17 cellular contexts compared by ENCODE assay signal in the genomic region with DNA sequence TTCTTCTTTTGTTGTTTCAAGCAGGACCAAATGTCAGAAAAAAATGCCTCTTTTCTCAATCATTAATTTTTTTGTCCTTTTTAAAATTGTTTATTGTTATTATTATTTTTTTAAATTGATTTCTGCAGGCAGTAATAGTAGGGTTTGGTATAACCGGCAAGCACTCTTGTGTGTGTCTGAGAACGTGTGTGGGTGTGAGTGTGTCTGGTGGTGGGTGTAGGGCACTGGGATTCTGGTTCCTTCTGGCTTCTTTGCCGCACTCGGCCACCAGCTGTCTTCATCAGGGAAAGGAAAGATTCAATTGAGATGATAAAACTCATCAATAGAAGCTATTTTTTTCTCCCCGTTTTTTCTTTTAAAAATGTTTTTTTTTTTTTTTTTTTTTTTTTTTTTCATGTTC. TPM values are rescaled to one million over a fixed set of nuclear protein-coding genes. Genes with fewer than 3 reads are reported as not detected.
DNase-seq lines count a peak whose midpoint lies in the region; ATAC-seq, FAIRE-seq and TF ChIP-seq lines count a peak whose summit lies in the region.
"Had no signal": no experiment of that assay in that cellular context is flagged by ENCODE, and none has a peak within 500 bp of the region (broad histone marks: within the 10 kb centered on the region; RNA-seq: fewer than 3 reads in every experiment).

No MANE protein-coding gene starts in this region.

- no peaks in the 10 kb centered on the region for H3K4me1 ChIP-seq in naive thymus-derived CD4-positive, alpha-beta T cell (ENCODE audit: control insufficient read depth in 2 of 2, insufficient read depth in 2 of 2, low read length in 2 of 2)
- H3K4me1 ChIP-seq in left lung: peaks cover 0 to 22% of the 10 kb centered on the region in 2 donors
- H3K4me1 ChIP-seq: psoas muscle had no signal

- intact Hi-C loops in naive thymus-derived CD4-positive, alpha-beta T cell (cut with micrococcal nuclease): no loop called here
- intact Hi-C loops in left lung (cut with DNase I): no loop called here

- in situ Hi-C loops in GM13977 (cut with MboI; ENCODE audit: low pct_unique_long_range_greater_than_20kb, low sequenced_read_pairs, unreplicated experiment): loop anchor here (10.0 kb wide), 1 partner anchor 48 kb away; no protein-coding TSS in a partner anchor

- peak overlapping the region; percentile 70 for H3K27ac Mint-ChIP-seq in T-helper 2 cell treated with Interferon-gamma antibody and Interleukin-4, amounts not matched to agents 5 μg/mL and 100 μg/mL, for 36 hours
- no peak overlapping the region for H3K27ac Mint-ChIP-seq in activated CD4-positive, alpha-beta memory T cell treated with anti-CD3 and anti-CD28 coated beads, Interleukin-2, amount 10 ng/mL, durations not matched to agents 7 days and 5 days
- peak overlapping the region in 6 of 9 donors; percentile 29 to 87 (median 74) for H3K27ac Mint-ChIP-seq in naive thymus-derived CD4-positive, alpha-beta T cell
- H3K27ac Mint-ChIP-seq: stimulated activated effector memory CD8-positive, alpha-beta T cell treated with anti-CD3 and anti-CD28 coated beads, Interleukin-12 subunit alpha, Interleukin-12 subunit beta, amount 100 ng/mL, for 72 hours had no signal

- TF ChIP-seq CTCF in GM13977 (IDR thresholded peaks at IDR 0.05; ENCODE audit: extremely low read depth, insufficient read depth, missing control alignments) (no peak), left lung (IDR thresholded peaks at IDR 0.05) (no peak)

- H3K36me3 ChIP-seq in naive thymus-derived CD4-positive, alpha-beta T cell (ENCODE audit: control insufficient read depth in 2 of 3, insufficient read depth in 3 of 3, low read length in 3 of 3): no peaks in the 10 kb centered on the region
- no peaks in the 10 kb centered on the region for H3K36me3 ChIP-seq in left lung
- H3K36me3 ChIP-seq: tibial nerve had no signal

- H3K4me3 ChIP-seq in naive thymus-derived CD4-positive, alpha-beta T cell (ENCODE audit: low read length): no peak overlapping the region
- H3K4me3 ChIP-seq in left lung: no peak overlapping the region

- no peaks in the 10 kb centered on the region for H3K36me3 Mint-ChIP-seq in T-helper 2 cell treated with Interferon-gamma antibody and Interleukin-4, amounts not matched to agents 5 μg/mL and 100 μg/mL, for 36 hours (ENCODE audit: low read depth)
- H3K36me3 Mint-ChIP-seq in activated CD4-positive, alpha-beta memory T cell treated with anti-CD3 and anti-CD28 coated beads, Interleukin-2, amount 10 ng/mL, durations not matched to agents 7 days and 5 days (ENCODE audit: low read depth): peaks cover 3% of the 10 kb centered on the region
- no peaks in the 10 kb centered on the region for H3K36me3 Mint-ChIP-seq in naive thymus-derived CD4-positive, alpha-beta T cell
- H3K36me3 Mint-ChIP-seq: CD14-positive monocyte; stimulated activated effector memory CD8-positive, alpha-beta T cell treated with anti-CD3 and anti-CD28 coated beads, Interleukin-12 subunit alpha, Interleukin-12 subunit beta, amount 100 ng/mL, for 72 hours had no signal

- no peaks in the 10 kb centered on the region for H3K27me3 Mint-ChIP-seq in T-helper 2 cell treated with Interferon-gamma antibody and Interleukin-4, amounts not matched to agents 5 μg/mL and 100 μg/mL, for 36 hours (ENCODE audit: low read depth)
- no peaks in the 10 kb centered on the region for H3K27me3 Mint-ChIP-seq in activated CD4-positive, alpha-beta memory T cell treated with anti-CD3 and anti-CD28 coated beads, Interleukin-2, amount 10 ng/mL, durations not matched to agents 7 days and 5 days
- H3K27me3 Mint-ChIP-seq in naive thymus-derived CD4-positive, alpha-beta T cell: no peaks in the 10 kb centered on the region

- FAIRE-seq in urothelium cell line (lab: Jason Lieb, UNC): no peak

- H3K9me3 Mint-ChIP-seq in T-helper 2 cell treated with Interferon-gamma antibody and Interleukin-4, amounts not matched to agents 5 μg/mL and 100 μg/mL, for 36 hours: no peaks in the 10 kb centered on the region
- no peaks in the 10 kb centered on the region for H3K9me3 Mint-ChIP-seq in activated CD4-positive, alpha-beta memory T cell treated with anti-CD3 and anti-CD28 coated beads, Interleukin-2, amount 10 ng/mL, durations not matched to agents 7 days and 5 days
- no peaks in the 10 kb centered on the region for H3K9me3 Mint-ChIP-seq in naive thymus-derived CD4-positive, alpha-beta T cell
- H3K9me3 Mint-ChIP-seq: CD14-positive monocyte; stimulated activated effector memory CD8-positive, alpha-beta T cell treated with anti-CD3 and anti-CD28 coated beads, Interleukin-12 subunit alpha, Interleukin-12 subunit beta, amount 100 ng/mL, for 72 hours had no signal

- DNase-seq in T-helper 2 cell treated with Interferon-gamma antibody and Interleukin-4, amounts not matched to agents 5 μg/mL and 100 μg/mL, for 36 hours (ENCODE audit: low spot score): no peak
- DNase-seq in T-helper 2 cell (no peak), GM13977 (ENCODE audit: low spot score) (peak; percentile 23), urothelium cell line (ENCODE audit: low spot score) (no peak), left lung (no peak)
- no peak for DNase-seq in activated CD4-positive, alpha-beta memory T cell treated with anti-CD3 and anti-CD28 coated beads, Interleukin-2, amount 10 ng/mL, durations not matched to agents 7 days and 5 days
- DNase-seq in naive thymus-derived CD4-positive, alpha-beta T cell: no peak
- DNase-seq: activated T-cell treated with anti-CD3 and anti-CD28 coated beads, Interleukin-2, amount 50 U/mL, for 1 hour; KG1; NCI-H1436; psoas muscle had no signal

- peaks cover 8% of the 10 kb centered on the region for H3K4me1 Mint-ChIP-seq in T-helper 2 cell treated with Interferon-gamma antibody and Interleukin-4, amounts not matched to agents 5 μg/mL and 100 μg/mL, for 36 hours (ENCODE audit: low read depth)
- H3K4me1 Mint-ChIP-seq in activated CD4-positive, alpha-beta memory T cell treated with anti-CD3 and anti-CD28 coated beads, Interleukin-2, amount 10 ng/mL, durations not matched to agents 7 days and 5 days: peaks cover 10% of the 10 kb centered on the region
- peaks cover 6 to 14% (median 11%) of the 10 kb centered on the region in 7 donors for H3K4me1 Mint-ChIP-seq in naive thymus-derived CD4-positive, alpha-beta T cell

- CTCF ChIA-PET in activated CD4-positive, alpha-beta memory T cell treated with anti-CD3 and anti-CD28 coated beads, Interleukin-2, amount 10 ng/mL, durations not matched to agents 7 days and 5 days (lab: Charles Lee): interaction anchor here (0.6 to 1.5 kb wide), 5 partner anchors 12 to 241 kb away, joined by 3 to 7 read pairs (median 3); no protein-coding TSS in a partner anchor
- CTCF ChIA-PET in naive thymus-derived CD4-positive, alpha-beta T cell (lab: Charles Lee): interaction anchor here (0.7 kb wide), 1 partner anchor 460 kb away, joined by 3 read pairs; no protein-coding TSS in a partner anchor

- no peaks in the 10 kb centered on the region for H3K9me3 ChIP-seq in naive thymus-derived CD4-positive, alpha-beta T cell (ENCODE audit: control insufficient read depth in 2 of 3, low read length in 3 of 3)
- no peaks in the 10 kb centered on the region for H3K9me3 ChIP-seq in left lung
- H3K9me3 ChIP-seq: psoas muscle, tibial nerve had no signal

- H3K4me3 Mint-ChIP-seq in T-helper 2 cell treated with Interferon-gamma antibody and Interleukin-4, amounts not matched to agents 5 μg/mL and 100 μg/mL, for 36 hours: no peak overlapping the region
- H3K4me3 Mint-ChIP-seq in activated CD4-positive, alpha-beta memory T cell treated with anti-CD3 and anti-CD28 coated beads, Interleukin-2, amount 10 ng/mL, durations not matched to agents 7 days and 5 days: peak overlapping the region; percentile 58
- peak overlapping the region; percentile 2 to 74 (median 56) for H3K4me3 Mint-ChIP-seq in naive thymus-derived CD4-positive, alpha-beta T cell
- H3K4me3 Mint-ChIP-seq: CD14-positive monocyte; stimulated activated effector memory CD8-positive, alpha-beta T cell treated with anti-CD3 and anti-CD28 coated beads, Interleukin-12 subunit alpha, Interleukin-12 subunit beta, amount 100 ng/mL, for 72 hours had no signal

- POLR2A ChIA-PET in activated CD4-positive, alpha-beta memory T cell treated with anti-CD3 and anti-CD28 coated beads, Interleukin-2, amount 10 ng/mL, durations not matched to agents 7 days and 5 days (lab: Charles Lee): interaction anchor here (2.1 kb wide), 1 partner anchor 52 kb away, joined by 7 read pairs; no protein-coding TSS in a partner anchor
- POLR2A ChIA-PET in naive thymus-derived CD4-positive, alpha-beta T cell (lab: Charles Lee): interaction anchor here (0.6 to 1.0 kb wide), 3 partner anchors 51 to 98 kb away, joined by 3 to 9 read pairs (median 4); no protein-coding TSS in a partner anchor

- H3K27ac ChIP-seq in naive thymus-derived CD4-positive, alpha-beta T cell (ENCODE audit: low read depth, low read length): peak overlapping the region; percentile 66
- no peak overlapping the region for H3K27ac ChIP-seq in left lung
- H3K27ac ChIP-seq: 22Rv1 had no signal

- no peaks in the 10 kb centered on the region for H3K27me3 ChIP-seq in naive thymus-derived CD4-positive, alpha-beta T cell (ENCODE audit: control insufficient read depth in 2 of 2, insufficient read depth in 2 of 2, low read length in 2 of 2)
- H3K27me3 ChIP-seq in left lung: no peaks in the 10 kb centered on the region
- H3K27me3 ChIP-seq: tibial nerve had no signal

- no peak for ATAC-seq in naive thymus-derived CD4-positive, alpha-beta T cell
- ATAC-seq in HG02973 (IDR thresholded peaks at IDR 0.05; ENCODE audit: unreplicated experiment) (no peak), left lung (no peak)
- ATAC-seq: left lobe of liver; stimulated activated effector memory CD8-positive, alpha-beta T cell treated with anti-CD3 and anti-CD28 coated beads, Interleukin-12 subunit alpha, Interleukin-12 subunit beta, amount 100 ng/mL, for 72 hours had no signal

RNA-seq across cellular contexts. Expression of a gene that starts 56.4 kb away (rescaled TPM):
- 100 to 1,000 TPM; 231 to 234 TPM for total RNA-seq in activated CD4-positive, alpha-beta memory T cell treated with anti-CD3 and anti-CD28 coated beads, Interleukin-2, amount 10 ng/mL, durations not matched to agents 7 days and 5 days
- 100 to 1,000 TPM; 135 to 558 (median 246) TPM for total RNA-seq in naive thymus-derived CD4-positive, alpha-beta T cell
- 100 to 1,000 TPM; 121 to 139 TPM for polyA plus RNA-seq in naive thymus-derived CD4-positive, alpha-beta T cell
- total RNA-seq in left lung: 10 to 100 TPM; 70.1 to 99.4 TPM

RNA-seq across cellular contexts. Expression of a gene that starts 56.4 kb away (rescaled TPM):
- total RNA-seq in activated CD4-positive, alpha-beta memory T cell treated with anti-CD3 and anti-CD28 coated beads, Interleukin-2, amount 10 ng/mL, durations not matched to agents 7 days and 5 days: 10 to 100 TPM; 69.0 to 72.2 TPM
- 10 to 100 TPM; 42.6 to 76.2 (median 68.5) TPM for total RNA-seq in naive thymus-derived CD4-positive, alpha-beta T cell
- 10 to 100 TPM; 45.9 to 63.7 TPM for polyA plus RNA-seq in naive thymus-derived CD4-positive, alpha-beta T cell
- total RNA-seq in left lung: 10 to 100 TPM; 64.0 to 94.8 TPM
